ENCODE assay signal across 2 cellular contexts in the genomic region with DNA sequence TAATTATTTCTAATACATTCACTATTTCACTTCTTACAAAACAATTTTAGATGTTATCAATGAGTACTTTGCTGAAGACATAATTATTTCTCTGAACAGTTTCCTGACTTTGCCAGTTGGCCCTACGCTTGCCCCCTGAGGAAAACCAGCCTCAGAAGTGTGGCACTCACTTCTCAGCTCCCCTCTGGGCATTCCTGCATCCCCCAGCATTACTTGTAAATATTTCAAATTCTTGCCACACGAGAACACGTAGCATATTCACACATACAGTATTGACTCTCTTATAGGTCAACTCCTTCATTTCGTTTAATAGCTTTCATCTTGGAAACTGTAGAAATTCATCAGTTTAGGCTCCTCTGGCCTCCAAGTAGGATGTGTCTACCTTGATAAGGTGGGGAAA.
TF ChIP-seq lines count a peak whose summit lies in the region.

No MANE protein-coding gene starts in this region.

TF ChIP-seq in GM23338, 12 proteins besides CTCF, POLR2A, EP300 and RAD21 (continued from another document):
- TF ChIP-seq, protein P1, sequence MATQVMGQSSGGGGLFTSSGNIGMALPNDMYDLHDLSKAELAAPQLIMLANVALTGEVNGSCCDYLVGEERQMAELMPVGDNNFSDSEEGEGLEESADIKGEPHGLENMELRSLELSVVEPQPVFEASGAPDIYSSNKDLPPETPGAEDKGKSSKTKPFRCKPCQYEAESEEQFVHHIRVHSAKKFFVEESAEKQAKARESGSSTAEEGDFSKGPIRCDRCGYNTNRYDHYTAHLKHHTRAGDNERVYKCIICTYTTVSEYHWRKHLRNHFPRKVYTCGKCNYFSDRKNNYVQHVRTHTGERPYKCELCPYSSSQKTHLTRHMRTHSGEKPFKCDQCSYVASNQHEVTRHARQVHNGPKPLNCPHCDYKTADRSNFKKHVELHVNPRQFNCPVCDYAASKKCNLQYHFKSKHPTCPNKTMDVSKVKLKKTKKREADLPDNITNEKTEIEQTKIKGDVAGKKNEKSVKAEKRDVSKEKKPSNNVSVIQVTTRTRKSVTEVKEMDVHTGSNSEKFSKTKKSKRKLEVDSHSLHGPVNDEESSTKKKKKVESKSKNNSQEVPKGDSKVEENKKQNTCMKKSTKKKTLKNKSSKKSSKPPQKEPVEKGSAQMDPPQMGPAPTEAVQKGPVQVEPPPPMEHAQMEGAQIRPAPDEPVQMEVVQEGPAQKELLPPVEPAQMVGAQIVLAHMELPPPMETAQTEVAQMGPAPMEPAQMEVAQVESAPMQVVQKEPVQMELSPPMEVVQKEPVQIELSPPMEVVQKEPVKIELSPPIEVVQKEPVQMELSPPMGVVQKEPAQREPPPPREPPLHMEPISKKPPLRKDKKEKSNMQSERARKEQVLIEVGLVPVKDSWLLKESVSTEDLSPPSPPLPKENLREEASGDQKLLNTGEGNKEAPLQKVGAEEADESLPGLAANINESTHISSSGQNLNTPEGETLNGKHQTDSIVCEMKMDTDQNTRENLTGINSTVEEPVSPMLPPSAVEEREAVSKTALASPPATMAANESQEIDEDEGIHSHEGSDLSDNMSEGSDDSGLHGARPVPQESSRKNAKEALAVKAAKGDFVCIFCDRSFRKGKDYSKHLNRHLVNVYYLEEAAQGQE (IDR thresholded peaks at IDR 0.05; ENCODE audit: unreplicated experiment): no peak
- no peak for TF ChIP-seq JUNB (IDR thresholded peaks at IDR 0.05; ENCODE audit: unreplicated experiment)
- TF ChIP-seq STAT1 (IDR thresholded peaks at IDR 0.05; ENCODE audit: unreplicated experiment): no peak
- TF ChIP-seq, protein P2, sequence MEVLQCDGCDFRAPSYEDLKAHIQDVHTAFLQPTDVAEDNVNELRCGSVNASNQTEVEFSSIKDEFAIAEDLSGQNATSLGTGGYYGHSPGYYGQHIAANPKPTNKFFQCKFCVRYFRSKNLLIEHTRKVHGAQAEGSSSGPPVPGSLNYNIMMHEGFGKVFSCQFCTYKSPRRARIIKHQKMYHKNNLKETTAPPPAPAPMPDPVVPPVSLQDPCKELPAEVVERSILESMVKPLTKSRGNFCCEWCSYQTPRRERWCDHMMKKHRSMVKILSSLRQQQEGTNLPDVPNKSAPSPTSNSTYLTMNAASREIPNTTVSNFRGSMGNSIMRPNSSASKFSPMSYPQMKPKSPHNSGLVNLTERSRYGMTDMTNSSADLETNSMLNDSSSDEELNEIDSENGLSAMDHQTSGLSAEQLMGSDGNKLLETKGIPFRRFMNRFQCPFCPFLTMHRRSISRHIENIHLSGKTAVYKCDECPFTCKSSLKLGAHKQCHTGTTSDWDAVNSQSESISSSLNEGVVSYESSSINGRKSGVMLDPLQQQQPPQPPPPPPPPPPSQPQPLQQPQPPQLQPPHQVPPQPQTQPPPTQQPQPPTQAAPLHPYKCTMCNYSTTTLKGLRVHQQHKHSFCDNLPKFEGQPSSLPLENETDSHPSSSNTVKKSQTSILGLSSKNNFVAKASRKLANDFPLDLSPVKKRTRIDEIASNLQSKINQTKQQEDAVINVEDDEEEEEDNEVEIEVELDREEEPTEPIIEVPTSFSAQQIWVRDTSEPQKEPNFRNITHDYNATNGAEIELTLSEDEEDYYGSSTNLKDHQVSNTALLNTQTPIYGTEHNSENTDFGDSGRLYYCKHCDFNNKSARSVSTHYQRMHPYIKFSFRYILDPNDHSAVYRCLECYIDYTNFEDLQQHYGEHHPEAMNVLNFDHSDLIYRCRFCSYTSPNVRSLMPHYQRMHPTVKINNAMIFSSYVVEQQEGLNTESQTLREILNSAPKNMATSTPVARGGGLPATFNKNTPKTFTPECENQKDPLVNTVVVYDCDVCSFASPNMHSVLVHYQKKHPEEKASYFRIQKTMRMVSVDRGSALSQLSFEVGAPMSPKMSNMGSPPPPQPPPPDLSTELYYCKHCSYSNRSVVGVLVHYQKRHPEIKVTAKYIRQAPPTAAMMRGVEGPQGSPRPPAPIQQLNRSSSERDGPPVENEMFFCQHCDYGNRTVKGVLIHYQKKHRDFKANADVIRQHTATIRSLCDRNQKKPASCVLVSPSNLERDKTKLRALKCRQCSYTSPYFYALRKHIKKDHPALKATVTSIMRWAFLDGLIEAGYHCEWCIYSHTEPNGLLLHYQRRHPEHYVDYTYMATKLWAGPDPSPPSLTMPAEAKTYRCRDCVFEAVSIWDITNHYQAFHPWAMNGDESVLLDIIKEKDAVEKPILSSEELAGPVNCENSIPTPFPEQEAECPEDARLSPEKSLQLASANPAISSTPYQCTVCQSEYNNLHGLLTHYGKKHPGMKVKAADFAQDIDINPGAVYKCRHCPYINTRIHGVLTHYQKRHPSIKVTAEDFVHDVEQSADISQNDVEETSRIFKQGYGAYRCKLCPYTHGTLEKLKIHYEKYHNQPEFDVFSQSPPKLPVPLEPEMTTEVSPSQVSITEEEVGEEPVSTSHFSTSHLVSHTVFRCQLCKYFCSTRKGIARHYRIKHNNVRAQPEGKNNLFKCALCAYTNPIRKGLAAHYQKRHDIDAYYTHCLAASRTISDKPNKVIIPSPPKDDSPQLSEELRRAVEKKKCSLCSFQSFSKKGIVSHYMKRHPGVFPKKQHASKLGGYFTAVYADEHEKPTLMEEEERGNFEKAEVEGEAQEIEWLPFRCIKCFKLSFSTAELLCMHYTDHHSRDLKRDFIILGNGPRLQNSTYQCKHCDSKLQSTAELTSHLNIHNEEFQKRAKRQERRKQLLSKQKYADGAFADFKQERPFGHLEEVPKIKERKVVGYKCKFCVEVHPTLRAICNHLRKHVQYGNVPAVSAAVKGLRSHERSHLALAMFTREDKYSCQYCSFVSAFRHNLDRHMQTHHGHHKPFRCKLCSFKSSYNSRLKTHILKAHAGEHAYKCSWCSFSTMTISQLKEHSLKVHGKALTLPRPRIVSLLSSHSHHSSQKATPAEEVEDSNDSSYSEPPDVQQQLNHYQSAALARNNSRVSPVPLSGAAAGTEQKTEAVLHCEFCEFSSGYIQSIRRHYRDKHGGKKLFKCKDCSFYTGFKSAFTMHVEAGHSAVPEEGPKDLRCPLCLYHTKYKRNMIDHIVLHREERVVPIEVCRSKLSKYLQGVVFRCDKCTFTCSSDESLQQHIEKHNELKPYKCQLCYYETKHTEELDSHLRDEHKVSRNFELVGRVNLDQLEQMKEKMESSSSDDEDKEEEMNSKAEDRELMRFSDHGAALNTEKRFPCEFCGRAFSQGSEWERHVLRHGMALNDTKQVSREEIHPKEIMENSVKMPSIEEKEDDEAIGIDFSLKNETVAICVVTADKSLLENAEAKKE (CRISPR knock-in tag; IDR thresholded peaks at IDR 0.05): no peak
- TF ChIP-seq POLR2AphosphoS5 (IDR thresholded peaks at IDR 0.05; ENCODE audit: low read depth): no peak
- TF ChIP-seq, protein P3, sequence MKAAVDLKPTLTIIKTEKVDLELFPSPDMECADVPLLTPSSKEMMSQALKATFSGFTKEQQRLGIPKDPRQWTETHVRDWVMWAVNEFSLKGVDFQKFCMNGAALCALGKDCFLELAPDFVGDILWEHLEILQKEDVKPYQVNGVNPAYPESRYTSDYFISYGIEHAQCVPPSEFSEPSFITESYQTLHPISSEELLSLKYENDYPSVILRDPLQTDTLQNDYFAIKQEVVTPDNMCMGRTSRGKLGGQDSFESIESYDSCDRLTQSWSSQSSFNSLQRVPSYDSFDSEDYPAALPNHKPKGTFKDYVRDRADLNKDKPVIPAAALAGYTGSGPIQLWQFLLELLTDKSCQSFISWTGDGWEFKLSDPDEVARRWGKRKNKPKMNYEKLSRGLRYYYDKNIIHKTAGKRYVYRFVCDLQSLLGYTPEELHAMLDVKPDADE (IDR thresholded peaks at IDR 0.05): no peak
- TF ChIP-seq ZNF114 (CRISPR knock-in tag; IDR thresholded peaks at IDR 0.05): no peak
- no peak for TF ChIP-seq EZH2 (IDR thresholded peaks at IDR 0.05; ENCODE audit: low read depth, unreplicated experiment)
- TF ChIP-seq NANOG (IDR thresholded peaks at IDR 0.05; ENCODE audit: borderline replicate concordance): no peak

TF ChIP-seq in WTC11, 78 proteins besides CTCF, POLR2A, EP300 and RAD21 (continued from another document):
- TF ChIP-seq, protein P4, sequence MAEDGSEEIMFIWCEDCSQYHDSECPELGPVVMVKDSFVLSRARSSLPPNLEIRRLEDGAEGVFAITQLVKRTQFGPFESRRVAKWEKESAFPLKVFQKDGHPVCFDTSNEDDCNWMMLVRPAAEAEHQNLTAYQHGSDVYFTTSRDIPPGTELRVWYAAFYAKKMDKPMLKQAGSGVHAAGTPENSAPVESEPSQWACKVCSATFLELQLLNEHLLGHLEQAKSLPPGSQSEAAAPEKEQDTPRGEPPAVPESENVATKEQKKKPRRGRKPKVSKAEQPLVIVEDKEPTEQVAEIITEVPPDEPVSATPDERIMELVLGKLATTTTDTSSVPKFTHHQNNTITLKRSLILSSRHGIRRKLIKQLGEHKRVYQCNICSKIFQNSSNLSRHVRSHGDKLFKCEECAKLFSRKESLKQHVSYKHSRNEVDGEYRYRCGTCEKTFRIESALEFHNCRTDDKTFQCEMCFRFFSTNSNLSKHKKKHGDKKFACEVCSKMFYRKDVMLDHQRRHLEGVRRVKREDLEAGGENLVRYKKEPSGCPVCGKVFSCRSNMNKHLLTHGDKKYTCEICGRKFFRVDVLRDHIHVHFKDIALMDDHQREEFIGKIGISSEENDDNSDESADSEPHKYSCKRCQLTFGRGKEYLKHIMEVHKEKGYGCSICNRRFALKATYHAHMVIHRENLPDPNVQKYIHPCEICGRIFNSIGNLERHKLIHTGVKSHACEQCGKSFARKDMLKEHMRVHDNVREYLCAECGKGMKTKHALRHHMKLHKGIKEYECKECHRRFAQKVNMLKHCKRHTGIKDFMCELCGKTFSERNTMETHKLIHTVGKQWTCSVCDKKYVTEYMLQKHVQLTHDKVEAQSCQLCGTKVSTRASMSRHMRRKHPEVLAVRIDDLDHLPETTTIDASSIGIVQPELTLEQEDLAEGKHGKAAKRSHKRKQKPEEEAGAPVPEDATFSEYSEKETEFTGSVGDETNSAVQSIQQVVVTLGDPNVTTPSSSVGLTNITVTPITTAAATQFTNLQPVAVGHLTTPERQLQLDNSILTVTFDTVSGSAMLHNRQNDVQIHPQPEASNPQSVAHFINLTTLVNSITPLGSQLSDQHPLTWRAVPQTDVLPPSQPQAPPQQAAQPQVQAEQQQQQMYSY (CRISPR knock-in tag; IDR thresholded peaks at IDR 0.05): no peak
- TF ChIP-seq ESRRA (CRISPR knock-in tag; IDR thresholded peaks at IDR 0.05; ENCODE audit: borderline replicate concordance) (no peak), SMAD4 (CRISPR knock-in tag; IDR thresholded peaks at IDR 0.05) (no peak), IRF2 (CRISPR knock-in tag; IDR thresholded peaks at IDR 0.05; ENCODE audit: borderline replicate concordance, low read depth) (no peak), MYBL2 (CRISPR knock-in tag; IDR thresholded peaks at IDR 0.05) (no peak), OVOL2 (CRISPR knock-in tag; IDR thresholded peaks at IDR 0.05; ENCODE audit: borderline replicate concordance) (no peak), TCF7 (CRISPR knock-in tag; IDR thresholded peaks at IDR 0.05; ENCODE audit: low read depth) (no peak), ATF1 (CRISPR knock-in tag; IDR thresholded peaks at IDR 0.05) (no peak)
- TF ChIP-seq, protein P5, sequence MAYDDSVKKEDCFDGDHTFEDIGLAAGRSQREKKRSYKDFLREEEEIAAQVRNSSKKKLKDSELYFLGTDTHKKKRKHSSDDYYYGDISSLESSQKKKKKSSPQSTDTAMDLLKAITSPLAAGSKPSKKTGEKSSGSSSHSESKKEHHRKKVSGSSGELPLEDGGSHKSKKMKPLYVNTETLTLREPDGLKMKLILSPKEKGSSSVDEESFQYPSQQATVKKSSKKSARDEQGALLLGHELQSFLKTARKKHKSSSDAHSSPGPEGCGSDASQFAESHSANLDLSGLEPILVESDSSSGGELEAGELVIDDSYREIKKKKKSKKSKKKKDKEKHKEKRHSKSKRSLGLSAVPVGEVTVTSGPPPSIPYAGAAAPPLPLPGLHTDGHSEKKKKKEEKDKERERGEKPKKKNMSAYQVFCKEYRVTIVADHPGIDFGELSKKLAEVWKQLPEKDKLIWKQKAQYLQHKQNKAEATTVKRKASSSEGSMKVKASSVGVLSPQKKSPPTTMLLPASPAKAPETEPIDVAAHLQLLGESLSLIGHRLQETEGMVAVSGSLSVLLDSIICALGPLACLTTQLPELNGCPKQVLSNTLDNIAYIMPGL (CRISPR knock-in tag; IDR thresholded peaks at IDR 0.05): no peak
- TF ChIP-seq, protein P6, sequence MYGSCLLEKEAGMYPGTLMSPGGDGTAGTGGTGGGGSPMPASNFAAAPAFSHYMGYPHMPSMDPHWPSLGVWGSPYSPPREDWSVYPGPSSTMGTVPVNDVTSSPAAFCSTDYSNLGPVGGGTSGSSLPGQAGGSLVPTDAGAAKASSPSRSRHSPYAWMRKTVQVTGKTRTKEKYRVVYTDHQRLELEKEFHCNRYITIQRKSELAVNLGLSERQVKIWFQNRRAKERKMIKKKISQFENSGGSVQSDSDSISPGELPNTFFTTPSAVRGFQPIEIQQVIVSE (CRISPR knock-in tag; IDR thresholded peaks at IDR 0.05; ENCODE audit: borderline replicate concordance): no peak
